ENCODE assay signal across 37 cellular contexts in the genomic region with DNA sequence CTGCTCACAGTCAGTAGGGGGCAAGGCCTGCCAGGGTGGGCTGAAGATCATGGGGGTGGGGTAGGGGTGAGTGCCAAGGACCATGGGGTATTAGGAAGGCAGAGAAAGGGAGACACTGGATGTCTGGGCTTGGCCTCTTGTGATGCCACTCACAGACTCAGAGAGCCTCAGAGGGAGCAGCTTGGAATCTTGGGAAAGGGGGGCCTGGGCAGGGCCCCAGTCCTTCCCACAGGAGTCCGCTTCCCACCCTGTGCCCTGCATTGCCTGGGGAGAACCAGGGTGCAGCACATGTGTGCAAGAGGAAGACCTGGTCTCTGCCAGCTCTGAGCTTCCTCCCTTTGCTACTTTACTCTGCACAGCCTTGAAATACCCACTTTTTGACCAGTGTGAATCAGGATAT.
"Had no signal": no experiment of that assay in that cellular context is flagged by ENCODE, and none has a peak within 500 bp of the region (broad histone marks: within the 10 kb centered on the region; RNA-seq: fewer than 3 reads in every experiment).

No MANE protein-coding gene starts in this region.

- H3K36me3 ChIP-seq: cardiac muscle cell, MG63, WERI-Rb-1 had no signal

- H3K4me3 ChIP-seq: cardiac muscle cell, MG63 had no signal

- H3K27ac ChIP-seq: cardiac muscle cell, RWPE1, WERI-Rb-1 had no signal

- DNase-seq: activated CD4-positive, alpha-beta T cell treated with anti-CD3 and anti-CD28 coated beads for 1 hour; activated CD4-positive, alpha-beta T cell treated with anti-CD3 and anti-CD28 coated beads for 48 hours; activated CD4-positive, alpha-beta T cell treated with anti-CD3 and anti-CD28 coated beads, Interleukin-2, amount 50 U/mL, for 4 hours; activated CD4-positive, CD25-positive, alpha-beta regulatory T cell; activated CD8-positive, alpha-beta T cell treated with anti-CD3 and anti-CD28 coated beads for 36 hours; activated naive CD4-positive, alpha-beta T cell; activated naive CD4-positive, alpha-beta T cell treated with anti-CD3 and anti-CD28 coated beads, Interleukin-2, amount 50 U/mL, for 16 hours; activated naive CD8-positive, alpha-beta T cell treated with anti-CD3 and anti-CD28 coated beads for 36 hours; activated T-cell treated with anti-CD3 and anti-CD28 coated beads, Interleukin-2, amount 50 U/mL, for 1 hour; activated T-cell treated with anti-CD3 and anti-CD28 coated beads, Interleukin-2, amount 50 U/mL, for 72 hours; amniotic stem cell; aorta; Kasumi-1; KG1; MG63; NCI-H1048; NCI-H1105 treated with DMSO at 0.1 percent for 48 hours; NCI-H1436; NCI-H1694; NCI-H1930; NCI-H2081 treated with DMSO at 0.1 percent for 48 hours; NCI-H2171; NCI-H510A; NCI-H526; NCI-H748 treated with DMSO at 0.1 percent for 48 hours; NK-92 treated with Interleukin-12 subunit alpha and Interleukin-12 subunit beta, amount 100 ng/mL, for 24 hours; PC-3; SIG-M5; SW 1271; T-helper 1 cell; T-helper 2 cell; T1000 had no signal

- ATAC-seq: activated CD8-positive, alpha-beta T cell treated with anti-CD3 and anti-CD28 coated beads for 36 hours; activated T-cell treated with anti-CD3 and anti-CD28 coated beads, Interleukin-2, amount 50 U/mL, for 72 hours; activated T-helper 17 cell treated with anti-CD3 and anti-CD28 coated beads, Interleukin-2, amount 50 U/mL, for 72 hours; PC-3; Right ventricle myocardium inferior had no signal

- H3K9me3 ChIP-seq: MG63 had no signal
